In genomic region chr7:41637051-41637450, GRCh38 we compare ENCODE assay signal across 16 cellular contexts.
DNase-seq lines count a peak whose midpoint lies in the region; ATAC-seq and TF ChIP-seq lines count a peak whose summit lies in the region.
"Had no signal": no experiment of that assay in that cellular context is flagged by ENCODE, and none has a peak within 500 bp of the region (broad histone marks: within the 10 kb centered on the region; RNA-seq: fewer than 3 reads in every experiment).

No MANE protein-coding gene starts in this region.

- DNase-seq in HS-5 (ENCODE audit: low read depth) (peak; percentile 40), RWPE1 (ENCODE audit: low spot score) (peak; percentile 21), epithelial cell of esophagus (ENCODE audit: low read depth) (peak; percentile 41), NCI-H1694 (lab: John Stamatoyannopoulos, UW) (no peak), NAMALWA (ENCODE audit: low spot score) (no peak)
- DNase-seq: BE2C; CD4-positive, alpha-beta memory T cell; DMS79; GF-D8; NCI-H146; NCI-H345; NCI-H526 treated with DMSO at 0.1 percent for 48 hours; NK-92 treated with Interleukin-12 subunit alpha and Interleukin-12 subunit beta, amount 100 ng/mL, for 24 hours; SHP77 had no signal

- ATAC-seq in GM19455 (IDR thresholded peaks at IDR 0.05; ENCODE audit: unreplicated experiment) (no peak), HG02938 (IDR thresholded peaks at IDR 0.05; ENCODE audit: unreplicated experiment) (no peak)

- no peak overlapping the region for H3K27ac ChIP-seq in RWPE1

- CTCF ChIA-PET in RWPE1 (lab: Yijun Ruan, JAX): no interaction called here

- no peak overlapping the region for H3K4me3 ChIP-seq in epithelial cell of esophagus (ENCODE audit: low read length)

- no peak for TF ChIP-seq CTCF in RWPE1 (conservative IDR thresholded peaks at IDR 0.05; ENCODE audit: low read depth)
- TF ChIP-seq CTCF in epithelial cell of esophagus (IDR thresholded peaks at IDR 0.05; ENCODE audit: insufficient read depth, low read depth, low read length, missing control alignments): no peak

- POLR2A ChIA-PET in RWPE1 (lab: Yijun Ruan, JAX; ENCODE audit: low non-redundant PET): no interaction called here

Comparison
In these comparisons a context has a peak if more than half of its experiments do, and no peak if none do; other contexts are left out.
1. DNase-seq: peak in HS-5 (single experiment), RWPE1 (single experiment) and epithelial cell of esophagus (single experiment); none in NCI-H1694 (single experiment) and NAMALWA (single experiment).